7 cellular contexts compared by ENCODE assay signal in genomic region chr7:125316451-125316850, GRCh38.
DNase-seq lines count a peak whose midpoint lies in the region; ATAC-seq, FAIRE-seq and TF ChIP-seq lines count a peak whose summit lies in the region.

No MANE protein-coding gene starts in this region.

- peaks cover 11% of the 10 kb centered on the region; the same call in 2 of the 3 replicates for H3K4me1 Mint-ChIP-seq in GM23338

- H3K27ac Mint-ChIP-seq in GM23338 = peak overlapping the region; percentile 89

- H3K36me3 Mint-ChIP-seq in GM23338 (ENCODE audit: low read depth) = peaks cover 19% of the 10 kb centered on the region

- ATAC-seq in GM23338 = peak; percentile 100
- peak in 3 of 4 donors; percentile 65 to 80 (median 79) for ATAC-seq in pancreas
- no peak for ATAC-seq in HG02571 (IDR thresholded peaks at IDR 0.05; ENCODE audit: unreplicated experiment)
- ATAC-seq in HG03095 (IDR thresholded peaks at IDR 0.05; ENCODE audit: unreplicated experiment) = no peak

- no peak overlapping the region for H3K4me2 ChIP-seq in GM23338

- H3K4me3 Mint-ChIP-seq in GM23338 = no peak overlapping the region

- FAIRE-seq in bronchial epithelial cell (lab: Jason Lieb, UNC) (peak; percentile 36), pancreas (lab: Jason Lieb, UNC) (no peak)

- TF ChIP-seq CTCF in GM23338 (conservative IDR thresholded peaks at IDR 0.05; ENCODE audit: low read depth in 2 of 2) (peak; percentile 70 to 97), bronchial epithelial cell (IDR thresholded peaks at IDR 0.05; ENCODE audit: insufficient read depth, low read length, severe bottlenecking) (peak; percentile 82), pancreas (IDR thresholded peaks at IDR 0.05) (no peak)

- peaks cover 26% of the 10 kb centered on the region for H3K9me3 Mint-ChIP-seq in GM23338

- no peaks in the 10 kb centered on the region for H4K20me1 ChIP-seq in GM23338 (replicated peaks; ENCODE audit: insufficient read depth)

- intact Hi-C loops in pancreas (cut with DNase I) = no loop called here

- 45 to 59% methylated on average over 2 of the region's 2 CpGs for WGBS in pancreas, 2 donors

- DNase-seq in GM23338 (ENCODE audit: low spot score) (peak; percentile 87), NCI-H1092 (lab: John Stamatoyannopoulos, UW) (peak; percentile 54), bronchial epithelial cell (ENCODE audit: low read depth) (peak; percentile 64), pancreas (peak in 1 of 6 donors; percentile 21)
- no peak for DNase-seq in activated CD4-positive, alpha-beta T cell treated with anti-CD3 and anti-CD28 coated beads for 48 hours

- H3K4me3 ChIP-seq in GM23338 = no peak overlapping the region
- no peak overlapping the region for H3K4me3 ChIP-seq in bronchial epithelial cell (ENCODE audit: low read depth, low read length)
- H3K4me3 ChIP-seq in pancreas = no peak overlapping the region

- H3K4me1 ChIP-seq in GM23338 (ENCODE audit: insufficient read depth) (peaks cover 3% of the 10 kb centered on the region; the same call in 1 of the 2 replicates), pancreas (no peaks in the 10 kb centered on the region)

- no peak overlapping the region for H3K27ac ChIP-seq in GM23338 (ENCODE audit: low read depth)
- H3K27ac ChIP-seq in pancreas = no peak overlapping the region

- H3K27me3 Mint-ChIP-seq in GM23338 (ENCODE audit: insufficient read depth, low read depth, poor library complexity) = no peaks in the 10 kb centered on the region

- H3K79me2 ChIP-seq in GM23338 (replicated peaks; ENCODE audit: insufficient read depth) = no peaks in the 10 kb centered on the region

- H3F3A ChIP-seq in GM23338 (replicated peaks; ENCODE audit: low read depth) = no peaks in the 10 kb centered on the region

- no peaks in the 10 kb centered on the region for H3K27me3 ChIP-seq in GM23338 (ENCODE audit: insufficient read depth)
- H3K27me3 ChIP-seq in bronchial epithelial cell (ENCODE audit: control insufficient read depth, insufficient read depth, low read length) = no peaks in the 10 kb centered on the region
- no peaks in the 10 kb centered on the region for H3K27me3 ChIP-seq in pancreas

- H3K9me3 ChIP-seq in pancreas = no peaks in the 10 kb centered on the region

- H3K9me2 ChIP-seq in GM23338 (ENCODE audit: insufficient read depth) = no peaks in the 10 kb centered on the region

- H3K36me3 ChIP-seq in GM23338 (ENCODE audit: insufficient read depth) = no peaks in the 10 kb centered on the region
- no peaks in the 10 kb centered on the region for H3K36me3 ChIP-seq in bronchial epithelial cell (ENCODE audit: control insufficient read depth, insufficient read depth, low read length)
- no peaks in the 10 kb centered on the region for H3K36me3 ChIP-seq in pancreas

- H2AFZ ChIP-seq in GM23338 = peak overlapping the region; percentile 95

TF ChIP-seq in GM23338, 12 proteins besides CTCF, POLR2A, EP300 and RAD21:
- TF ChIP-seq CREB1 (CRISPR knock-in tag; IDR thresholded peaks at IDR 0.05; ENCODE audit: low read depth) (0 out of 2 replicates have a peak, but pooled peaks have one; percentile 9), ZNF462 (CRISPR knock-in tag; IDR thresholded peaks at IDR 0.05) (peak; percentile 34; the same call in 1 of the 2 replicates), POLR2AphosphoS5 (IDR thresholded peaks at IDR 0.05; ENCODE audit: low read depth) (no peak)

Comparison
In these comparisons a context has a peak if more than half of its experiments do, and no peak if none do; other contexts are left out.
1. ATAC-seq: peak in GM23338 (single experiment) and pancreas (3 of 4); none in HG02571 (single experiment) and HG03095 (single experiment).
2. CTCF ChIP-seq: peak in GM23338 (2 of 2) and bronchial epithelial cell (single experiment); none in pancreas (0 of 4).